4 cellular contexts compared by ENCODE assay signal in genomic region chr9:92573612-92574011, GRCh38. TPM values are rescaled to one million over a fixed set of nuclear protein-coding genes. Genes with fewer than 3 reads are reported as not detected.
"Had no signal": no experiment of that assay in that cellular context is flagged by ENCODE, and none has a peak within 500 bp of the region (broad histone marks: within the 10 kb centered on the region; RNA-seq: fewer than 3 reads in every experiment).

No MANE protein-coding gene starts in this region.

RNA-seq across cellular contexts. Expression of gene ECM2, which starts 37.8 kb away (rescaled TPM):
- total RNA-seq: GM23338, H1, H7, H9 had no signal
- polyA plus RNA-seq: H1 had no signal
